ENCODE assay signal across 16 cellular contexts in the genomic region with DNA sequence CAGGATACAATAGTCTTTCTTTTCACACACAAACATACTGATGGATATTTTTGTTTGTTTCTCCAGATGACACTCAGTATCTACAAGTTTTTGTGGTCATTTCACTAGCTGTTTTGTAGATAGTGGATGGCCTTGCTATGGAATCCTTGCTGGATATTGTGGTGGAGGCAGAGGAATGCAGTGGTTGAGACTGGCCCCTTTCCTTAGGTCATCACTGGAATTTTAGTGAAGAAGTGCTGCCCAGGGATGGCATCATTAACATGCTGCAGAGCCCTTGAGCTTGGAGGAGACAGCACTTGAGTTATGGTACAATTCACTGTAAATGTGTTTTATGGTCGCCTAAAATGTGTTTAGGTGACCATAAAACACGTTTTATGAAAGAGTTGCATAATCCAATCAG.
DNase-seq lines count a peak whose midpoint lies in the region; ATAC-seq and TF ChIP-seq lines count a peak whose summit lies in the region.
"Had no signal": no experiment of that assay in that cellular context is flagged by ENCODE, and none has a peak within 500 bp of the region (broad histone marks: within the 10 kb centered on the region; RNA-seq: fewer than 3 reads in every experiment).

No MANE protein-coding gene starts in this region.

- H3K27me3 ChIP-seq in BJ (ENCODE audit: control insufficient read depth, insufficient read depth, low read length) (no peaks in the 10 kb centered on the region), gastrocnemius medialis (no peaks in the 10 kb centered on the region), gastroesophageal sphincter (no peaks in the 10 kb centered on the region)

- 73 to 90% methylated on average over 2 of the region's 2 CpGs for WGBS in gastroesophageal sphincter (ENCODE audit: low coverage in 1 of 2), 2 donors

- in situ Hi-C loops in gastrocnemius medialis (cut with MboI; ENCODE audit: low sequenced_read_pairs in 4 of 4) (no loop called here), KBM-7 (cut with MboI; ENCODE audit: low pct_unique_long_range_greater_than_20kb, low sequenced_read_pairs) (no loop called here)

- no peaks in the 10 kb centered on the region for H3K9me3 ChIP-seq in gastrocnemius medialis
- H3K9me3 ChIP-seq in gastroesophageal sphincter = no peaks in the 10 kb centered on the region

- POLR2A ChIA-PET in BJ (lab: Charles Lee) = no interaction called here

- no peak for TF ChIP-seq EP300 in gastroesophageal sphincter (IDR thresholded peaks at IDR 0.05)

- H3K4me3 ChIP-seq in BJ (ENCODE audit: low read depth, low read length) (no peak overlapping the region), fibroblast of pulmonary artery (replicated peaks; ENCODE audit: low read depth, low read length) (no peak overlapping the region), gastrocnemius medialis (no peak overlapping the region), gastroesophageal sphincter (no peak overlapping the region)
- H3K4me3 ChIP-seq: GM23338 had no signal

- ATAC-seq in gastrocnemius medialis (no peak), HG03175 (IDR thresholded peaks at IDR 0.05; ENCODE audit: unreplicated experiment) (no peak), gastroesophageal sphincter (no peak)
- ATAC-seq: GM23338 had no signal

- peak overlapping the region in 3 of 4 donors; percentile 61 to 76 (median 71) for H3K27ac ChIP-seq in gastrocnemius medialis
- no peak overlapping the region for H3K27ac ChIP-seq in gastroesophageal sphincter
- H3K27ac ChIP-seq: C4-2B had no signal

- DNase-seq in BJ (ENCODE audit: low read depth) = peak; percentile 47
- DNase-seq in LHCN-M2 (ENCODE audit: low read depth) = peak; percentile 24
- peak; percentile 38 for DNase-seq in fibroblast of pulmonary artery (ENCODE audit: low read depth)
- no peak for DNase-seq in gastrocnemius medialis
- DNase-seq in T-helper 9 cell = no peak
- no peak for DNase-seq in KBM-7
- DNase-seq: DMS53, NCI-H1105, NCI-H1694 treated with DMSO at 0.1 percent for 48 hours, NCI-H345, NCI-H526 treated with DMSO at 0.1 percent for 48 hours, RPMI8226 had no signal

- H3K36me3 ChIP-seq in BJ (ENCODE audit: control insufficient read depth, insufficient read depth, low read length) (no peaks in the 10 kb centered on the region), gastrocnemius medialis (no peaks in the 10 kb centered on the region), gastroesophageal sphincter (no peaks in the 10 kb centered on the region)

- TF ChIP-seq POLR2A in gastrocnemius medialis (IDR thresholded peaks at IDR 0.05) = no peak
- TF ChIP-seq POLR2A in gastroesophageal sphincter (IDR thresholded peaks at IDR 0.05) = no peak

- CTCF ChIA-PET in BJ (lab: Yijun Ruan, JAX) = no interaction called here

- intact Hi-C loops in gastrocnemius medialis (cut with DNase I; ENCODE audit: low total_unique reads) = loop anchor here (10.0 kb wide), 3 partner anchors 147 to 597 kb away; no protein-coding TSS in a partner anchor

- TF ChIP-seq CTCF in BJ (IDR thresholded peaks at IDR 0.05; ENCODE audit: insufficient read depth, low read depth, low read length) (no peak), fibroblast of pulmonary artery (IDR thresholded peaks at IDR 0.05; ENCODE audit: low read length, missing control alignments) (no peak), gastrocnemius medialis (IDR thresholded peaks at IDR 0.05 in 4 of 5, conservative IDR thresholded peaks at IDR 0.05 in 1 of 5) (no peak), gastroesophageal sphincter (IDR thresholded peaks at IDR 0.05) (no peak)

- H3K4me1 ChIP-seq in gastrocnemius medialis = peaks cover 25 to 40% of the 10 kb centered on the region in 2 donors
- no peaks in the 10 kb centered on the region for H3K4me1 ChIP-seq in gastroesophageal sphincter

Comparison
In these comparisons a context has a peak if more than half of its experiments do, and no peak if none do; other contexts are left out.
1. DNase-seq: peak in BJ (single experiment), LHCN-M2 (single experiment) and fibroblast of pulmonary artery (single experiment); none in gastrocnemius medialis (0 of 2), T-helper 9 cell (single experiment) and KBM-7 (single experiment).
2. H3K27ac ChIP-seq: peak in gastrocnemius medialis (3 of 4); none in gastroesophageal sphincter (0 of 4).